ENCODE assay signal across 1 cellular context in the genomic region with DNA sequence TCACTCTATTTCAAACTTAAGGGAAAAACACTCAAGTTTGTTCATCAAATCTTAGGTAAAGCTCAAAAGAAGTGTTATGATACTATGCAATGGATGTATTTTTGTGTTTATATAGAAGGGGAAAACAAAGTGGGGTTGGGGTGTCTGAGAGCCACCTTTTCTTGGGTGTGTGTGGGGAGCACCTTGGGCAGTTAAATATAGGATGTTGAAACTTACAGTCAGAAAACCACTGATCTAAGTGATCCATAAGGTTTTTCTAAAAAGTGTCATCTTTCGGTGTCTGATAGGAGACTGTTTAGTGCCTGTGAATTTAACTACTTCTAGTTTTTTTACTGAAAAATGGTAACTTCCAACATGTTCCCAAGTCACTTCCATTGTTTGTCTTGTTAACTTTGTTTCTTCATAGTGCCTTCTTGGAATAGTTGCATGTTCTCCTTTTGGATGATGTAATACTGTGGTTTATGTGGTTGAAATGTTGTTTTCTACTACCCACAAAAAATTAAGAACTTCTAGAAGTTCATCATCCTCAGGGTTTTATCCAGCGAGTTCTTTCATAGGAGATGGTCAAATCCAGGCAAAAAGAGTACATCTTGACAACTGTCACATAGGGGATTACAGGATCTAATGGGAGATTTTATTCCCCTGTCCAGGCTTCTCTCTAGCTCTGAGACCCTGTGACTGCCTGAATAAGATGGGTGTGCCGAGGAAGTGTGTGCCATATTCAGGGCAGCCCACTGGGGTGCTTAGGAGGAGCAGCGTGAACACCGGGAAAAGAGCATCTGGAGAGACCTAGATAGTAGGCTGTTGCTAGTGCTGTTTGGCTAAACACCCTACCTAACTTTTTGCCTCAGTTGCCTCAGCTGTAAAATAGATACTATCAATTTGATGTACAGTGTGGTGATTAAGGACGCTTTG.
TF ChIP-seq lines count a peak whose summit lies in the region.

No MANE protein-coding gene starts in this region.

TF ChIP-seq in GM12878, 131 proteins besides CTCF, POLR2A, EP300 and RAD21 (continued from another document and continues in another):
- TF ChIP-seq JUNB (IDR thresholded peaks at IDR 0.05) (peak; percentile 36; the same call in 1 of the 2 replicates), ATF3 (IDR thresholded peaks at IDR 0.05; ENCODE audit: borderline replicate concordance, extremely low read depth, low read depth, low read length) (no peak), CREB1 (IDR thresholded peaks at IDR 0.05; ENCODE audit: low read depth) (no peak), SREBF2 (IDR thresholded peaks at IDR 0.05; ENCODE audit: low read length) (no peak), RAD51 (IDR thresholded peaks at IDR 0.05) (no peak), TCF7 (IDR thresholded peaks at IDR 0.05; ENCODE audit: borderline replicate concordance) (no peak), NFIC (IDR thresholded peaks at IDR 0.05; ENCODE audit: low read depth, low read length) (peak; percentile 67), MTA2 (IDR thresholded peaks at IDR 0.05; ENCODE audit: low read depth) (0 out of 2 replicates have a peak, but pooled peaks have one; percentile 17), SIN3A (IDR thresholded peaks at IDR 0.05; ENCODE audit: low read depth, low read length) (no peak), CBX3 (IDR thresholded peaks at IDR 0.05; ENCODE audit: borderline replicate concordance, low read depth) (no peak), POU2F2 (IDR thresholded peaks at IDR 0.05; ENCODE audit: borderline replicate concordance, low read depth, low read length) (no peak), GABPA (IDR thresholded peaks at IDR 0.05; ENCODE audit: low read depth) (no peak), NFXL1 (IDR thresholded peaks at IDR 0.05; ENCODE audit: borderline replicate concordance) (no peak), TCF3 (IDR thresholded peaks at IDR 0.05; ENCODE audit: borderline replicate concordance, insufficient read depth, low read depth, low read length) (no peak), MLLT1 (IDR thresholded peaks at IDR 0.05) (0 out of 2 replicates have a peak, but pooled peaks have one; percentile 36), FOXM1 (IDR thresholded peaks at IDR 0.05; ENCODE audit: low read depth, low read length) (0 out of 2 replicates have a peak, but pooled peaks have one; percentile 10), PML (IDR thresholded peaks at IDR 0.05; ENCODE audit: low read length) (no peak), E2F8 (IDR thresholded peaks at IDR 0.05; ENCODE audit: low read depth, partially characterized antibody) (no peak), SPI1 (IDR thresholded peaks at IDR 0.05; ENCODE audit: borderline replicate concordance, insufficient read depth, low read depth, low read length) (no peak), SMC3 (IDR thresholded peaks at IDR 0.05; ENCODE audit: borderline replicate concordance, low read length) (no peak), NBN (IDR thresholded peaks at IDR 0.05) (no peak), BCLAF1 (IDR thresholded peaks at IDR 0.05) (no peak), MYB (IDR thresholded peaks at IDR 0.05; ENCODE audit: borderline replicate concordance, low read depth, low read length) (no peak), CHD4 (IDR thresholded peaks at IDR 0.05) (no peak), ATF7 (IDR thresholded peaks at IDR 0.05; ENCODE audit: low read depth) (peak; percentile 75), ZBTB11 (CRISPR knock-in tag; IDR thresholded peaks at IDR 0.05) (no peak), WRNIP1 (IDR thresholded peaks at IDR 0.05; ENCODE audit: borderline replicate concordance, low read depth, low read length) (no peak), IRF4 (IDR thresholded peaks at IDR 0.05; ENCODE audit: low read depth, low read length) (no peak), NRF1 (conservative IDR thresholded peaks at IDR 0.05; ENCODE audit: low read depth, low read length) (no peak), HCFC1 (IDR thresholded peaks at IDR 0.05; ENCODE audit: low read length) (no peak)
- TF ChIP-seq, protein P1, sequence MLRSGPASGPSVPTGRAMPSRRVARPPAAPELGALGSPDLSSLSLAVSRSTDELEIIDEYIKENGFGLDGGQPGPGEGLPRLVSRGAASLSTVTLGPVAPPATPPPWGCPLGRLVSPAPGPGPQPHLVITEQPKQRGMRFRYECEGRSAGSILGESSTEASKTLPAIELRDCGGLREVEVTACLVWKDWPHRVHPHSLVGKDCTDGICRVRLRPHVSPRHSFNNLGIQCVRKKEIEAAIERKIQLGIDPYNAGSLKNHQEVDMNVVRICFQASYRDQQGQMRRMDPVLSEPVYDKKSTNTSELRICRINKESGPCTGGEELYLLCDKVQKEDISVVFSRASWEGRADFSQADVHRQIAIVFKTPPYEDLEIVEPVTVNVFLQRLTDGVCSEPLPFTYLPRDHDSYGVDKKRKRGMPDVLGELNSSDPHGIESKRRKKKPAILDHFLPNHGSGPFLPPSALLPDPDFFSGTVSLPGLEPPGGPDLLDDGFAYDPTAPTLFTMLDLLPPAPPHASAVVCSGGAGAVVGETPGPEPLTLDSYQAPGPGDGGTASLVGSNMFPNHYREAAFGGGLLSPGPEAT (IDR thresholded peaks at IDR 0.05; ENCODE audit: low read depth), result 0 out of 2 replicates have a peak, but pooled peaks have one; percentile 22
- TF ChIP-seq, protein P2, sequence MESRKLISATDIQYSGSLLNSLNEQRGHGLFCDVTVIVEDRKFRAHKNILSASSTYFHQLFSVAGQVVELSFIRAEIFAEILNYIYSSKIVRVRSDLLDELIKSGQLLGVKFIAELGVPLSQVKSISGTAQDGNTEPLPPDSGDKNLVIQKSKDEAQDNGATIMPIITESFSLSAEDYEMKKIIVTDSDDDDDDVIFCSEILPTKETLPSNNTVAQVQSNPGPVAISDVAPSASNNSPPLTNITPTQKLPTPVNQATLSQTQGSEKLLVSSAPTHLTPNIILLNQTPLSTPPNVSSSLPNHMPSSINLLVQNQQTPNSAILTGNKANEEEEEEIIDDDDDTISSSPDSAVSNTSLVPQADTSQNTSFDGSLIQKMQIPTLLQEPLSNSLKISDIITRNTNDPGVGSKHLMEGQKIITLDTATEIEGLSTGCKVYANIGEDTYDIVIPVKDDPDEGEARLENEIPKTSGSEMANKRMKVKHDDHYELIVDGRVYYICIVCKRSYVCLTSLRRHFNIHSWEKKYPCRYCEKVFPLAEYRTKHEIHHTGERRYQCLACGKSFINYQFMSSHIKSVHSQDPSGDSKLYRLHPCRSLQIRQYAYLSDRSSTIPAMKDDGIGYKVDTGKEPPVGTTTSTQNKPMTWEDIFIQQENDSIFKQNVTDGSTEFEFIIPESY (IDR thresholded peaks at IDR 0.05), result no peak
- TF ChIP-seq, protein P3, sequence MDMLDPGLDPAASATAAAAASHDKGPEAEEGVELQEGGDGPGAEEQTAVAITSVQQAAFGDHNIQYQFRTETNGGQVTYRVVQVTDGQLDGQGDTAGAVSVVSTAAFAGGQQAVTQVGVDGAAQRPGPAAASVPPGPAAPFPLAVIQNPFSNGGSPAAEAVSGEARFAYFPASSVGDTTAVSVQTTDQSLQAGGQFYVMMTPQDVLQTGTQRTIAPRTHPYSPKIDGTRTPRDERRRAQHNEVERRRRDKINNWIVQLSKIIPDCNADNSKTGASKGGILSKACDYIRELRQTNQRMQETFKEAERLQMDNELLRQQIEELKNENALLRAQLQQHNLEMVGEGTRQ (IDR thresholded peaks at IDR 0.05; ENCODE audit: borderline replicate concordance, low read depth, low read length), result no peak
- TF ChIP-seq, protein P4, sequence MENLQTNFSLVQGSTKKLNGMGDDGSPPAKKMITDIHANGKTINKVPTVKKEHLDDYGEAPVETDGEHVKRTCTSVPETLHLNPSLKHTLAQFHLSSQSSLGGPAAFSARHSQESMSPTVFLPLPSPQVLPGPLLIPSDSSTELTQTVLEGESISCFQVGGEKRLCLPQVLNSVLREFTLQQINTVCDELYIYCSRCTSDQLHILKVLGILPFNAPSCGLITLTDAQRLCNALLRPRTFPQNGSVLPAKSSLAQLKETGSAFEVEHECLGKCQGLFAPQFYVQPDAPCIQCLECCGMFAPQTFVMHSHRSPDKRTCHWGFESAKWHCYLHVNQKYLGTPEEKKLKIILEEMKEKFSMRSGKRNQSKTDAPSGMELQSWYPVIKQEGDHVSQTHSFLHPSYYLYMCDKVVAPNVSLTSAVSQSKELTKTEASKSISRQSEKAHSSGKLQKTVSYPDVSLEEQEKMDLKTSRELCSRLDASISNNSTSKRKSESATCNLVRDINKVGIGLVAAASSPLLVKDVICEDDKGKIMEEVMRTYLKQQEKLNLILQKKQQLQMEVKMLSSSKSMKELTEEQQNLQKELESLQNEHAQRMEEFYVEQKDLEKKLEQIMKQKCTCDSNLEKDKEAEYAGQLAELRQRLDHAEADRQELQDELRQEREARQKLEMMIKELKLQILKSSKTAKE (IDR thresholded peaks at IDR 0.05; ENCODE audit: low read depth, poor library complexity, severe bottlenecking), result no peak
- TF ChIP-seq, protein P5, sequence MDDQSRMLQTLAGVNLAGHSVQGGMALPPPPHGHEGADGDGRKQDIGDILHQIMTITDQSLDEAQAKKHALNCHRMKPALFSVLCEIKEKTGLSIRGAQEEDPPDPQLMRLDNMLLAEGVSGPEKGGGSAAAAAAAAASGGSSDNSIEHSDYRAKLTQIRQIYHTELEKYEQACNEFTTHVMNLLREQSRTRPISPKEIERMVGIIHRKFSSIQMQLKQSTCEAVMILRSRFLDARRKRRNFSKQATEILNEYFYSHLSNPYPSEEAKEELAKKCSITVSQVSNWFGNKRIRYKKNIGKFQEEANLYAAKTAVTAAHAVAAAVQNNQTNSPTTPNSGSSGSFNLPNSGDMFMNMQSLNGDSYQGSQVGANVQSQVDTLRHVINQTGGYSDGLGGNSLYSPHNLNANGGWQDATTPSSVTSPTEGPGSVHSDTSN (IDR thresholded peaks at IDR 0.05; ENCODE audit: insufficient replicate concordance, low read depth, low read length), result no peak
